ENCODE assay signal across 21 cellular contexts in genomic region chr7:148811892-148812291, GRCh38.
"Had no signal": no experiment of that assay in that cellular context is flagged by ENCODE, and none has a peak within 500 bp of the region (broad histone marks: within the 10 kb centered on the region; RNA-seq: fewer than 3 reads in every experiment).

No MANE protein-coding gene starts in this region.

- H3K36me3 ChIP-seq: breast epithelium, right atrium auricular region had no signal

- H3K4me3 ChIP-seq: breast epithelium, right atrium auricular region, suprapubic skin had no signal

- H3K27ac Mint-ChIP-seq: activated B cell treated with CpG ODN at 0.5 μM for 24 hours; nephron; progenitor cell of endocrine pancreas; stimulated activated naive B cell treated with anti-CD40 and anti-IgM and Interleukin-4, amounts not matched to agents 10 μg/mL and 1 μg/mL and 100 μg/mL, for 72 hours; T-helper 1 cell treated with Interleukin-12 subunit alpha and Interleukin-12 subunit beta and Interleukin-4 antibody, amounts not matched to agents 30 μg/mL and 1 μg/mL, for 36 hours had no signal

- DNase-seq: activated B cell treated with CpG ODN at 0.5 μM for 24 hours; activated CD4-positive, alpha-beta T cell treated with anti-CD3 and anti-CD28 coated beads, Interleukin-2, amount 50 U/mL, for 48 hours; activated naive CD4-positive, alpha-beta T cell treated with anti-CD3 and anti-CD28 coated beads, Interleukin-2, amount 10 ng/mL, durations not matched to agents 7 days and 5 days; anterior cingulate cortex; dermis blood vessel endothelial cell; effector memory CD8-positive, alpha-beta T cell; foreskin melanocyte; head of caudate nucleus; mesendoderm; SIG-M5; stimulated activated CD4-positive, alpha-beta T cell treated with anti-CD3 and anti-CD28 coated beads, Interleukin-4, amount 100 ng/mL, for 1 hour; stimulated activated naive B cell treated with anti-CD40 and anti-IgM and Interleukin-4, amounts not matched to agents 10 μg/mL and 1 μg/mL and 100 μg/mL, for 72 hours; trophoblast cell had no signal

- H3K4me3 Mint-ChIP-seq: activated B cell treated with CpG ODN at 0.5 μM for 24 hours; activated naive CD4-positive, alpha-beta T cell treated with anti-CD3 and anti-CD28 coated beads, Interleukin-2, amount 10 ng/mL, durations not matched to agents 7 days and 5 days; effector memory CD8-positive, alpha-beta T cell; nephron; stimulated activated naive B cell treated with anti-CD40 and anti-IgM and Interleukin-4, amounts not matched to agents 10 μg/mL and 1 μg/mL and 100 μg/mL, for 72 hours; T-helper 1 cell treated with Interleukin-12 subunit alpha and Interleukin-12 subunit beta and Interleukin-4 antibody, amounts not matched to agents 30 μg/mL and 1 μg/mL, for 36 hours had no signal

- ATAC-seq: effector memory CD8-positive, alpha-beta T cell; stimulated activated naive B cell treated with anti-CD40 and anti-IgM and Interleukin-4, amounts not matched to agents 10 μg/mL and 1 μg/mL and 100 μg/mL, for 72 hours had no signal

- H3K9me3 ChIP-seq: breast epithelium, right atrium auricular region, suprapubic skin had no signal

- H3K4me1 Mint-ChIP-seq: activated naive CD4-positive, alpha-beta T cell treated with anti-CD3 and anti-CD28 coated beads, Interleukin-2, amount 10 ng/mL, durations not matched to agents 7 days and 5 days had no signal

- H3K4me1 ChIP-seq: breast epithelium, right atrium auricular region, suprapubic skin had no signal

- H3K27ac ChIP-seq: breast epithelium, epithelial cell of prostate, right atrium auricular region, suprapubic skin had no signal

- FAIRE-seq: TTC549 had no signal

- H3K9me3 Mint-ChIP-seq: activated B cell treated with CpG ODN at 0.5 μM for 24 hours; activated naive CD4-positive, alpha-beta T cell treated with anti-CD3 and anti-CD28 coated beads, Interleukin-2, amount 10 ng/mL, durations not matched to agents 7 days and 5 days; effector memory CD8-positive, alpha-beta T cell; nephron; stimulated activated naive B cell treated with anti-CD40 and anti-IgM and Interleukin-4, amounts not matched to agents 10 μg/mL and 1 μg/mL and 100 μg/mL, for 72 hours; T-helper 1 cell treated with Interleukin-12 subunit alpha and Interleukin-12 subunit beta and Interleukin-4 antibody, amounts not matched to agents 30 μg/mL and 1 μg/mL, for 36 hours had no signal

- H3K27me3 ChIP-seq: breast epithelium, right atrium auricular region, suprapubic skin had no signal

- H3K27me3 Mint-ChIP-seq: activated B cell treated with CpG ODN at 0.5 μM for 24 hours; activated naive CD4-positive, alpha-beta T cell treated with anti-CD3 and anti-CD28 coated beads, Interleukin-2, amount 10 ng/mL, durations not matched to agents 7 days and 5 days; effector memory CD8-positive, alpha-beta T cell; progenitor cell of endocrine pancreas; stimulated activated naive B cell treated with anti-CD40 and anti-IgM and Interleukin-4, amounts not matched to agents 10 μg/mL and 1 μg/mL and 100 μg/mL, for 72 hours had no signal
